In genomic region chr19:34985249-34986022, GRCh38 we compare ENCODE assay signal across 8 cellular contexts. TPM values are rescaled to one million over a fixed set of nuclear protein-coding genes. Genes with fewer than 3 reads are reported as not detected.
A peak's percentile ranks its signal among the peaks of the same experiment; 100 is the strongest.
DNase-seq lines count a peak whose midpoint lies in the region; ATAC-seq and TF ChIP-seq lines count a peak whose summit lies in the region.

No MANE protein-coding gene starts in this region.

- DNase-seq in GF-D8 (lab: John Stamatoyannopoulos, UW) (peak; percentile 69), WERI-Rb-1 (peak; percentile 57), sciatic nerve (ENCODE audit: low spot score) (no peak), NCI-H1417 (lab: John Stamatoyannopoulos, UW) (no peak), A172 (ENCODE audit: low spot score) (no peak), ACHN (no peak), NCI-H1105 treated with DMSO at 0.1 percent for 48 hours (lab: John Stamatoyannopoulos, UW) (no peak)

- no peak for TF ChIP-seq EP300 in gastroesophageal sphincter (IDR thresholded peaks at IDR 0.05)

- H3K27me3 ChIP-seq in WERI-Rb-1 (ENCODE audit: insufficient read depth, low read depth, severe bottlenecking) (no peaks in the 10 kb centered on the region), gastroesophageal sphincter (peaks cover 14% of the 10 kb centered on the region)

- peak; percentile 83 for ATAC-seq in gastroesophageal sphincter
- ATAC-seq in sciatic nerve = peak; percentile 79

- no peaks in the 10 kb centered on the region for H3K36me3 ChIP-seq in WERI-Rb-1
- H3K36me3 ChIP-seq in gastroesophageal sphincter = no peaks in the 10 kb centered on the region

- peaks cover 0 to 7% (median 0%) of the 10 kb centered on the region in 3 donors for H3K4me1 ChIP-seq in gastroesophageal sphincter

- H3K9me3 ChIP-seq in WERI-Rb-1 (ENCODE audit: severe bottlenecking) = no peaks in the 10 kb centered on the region
- no peaks in the 10 kb centered on the region for H3K9me3 ChIP-seq in gastroesophageal sphincter

- H3K4me3 ChIP-seq in WERI-Rb-1 (ENCODE audit: low read depth, low read length) (no peak overlapping the region), gastroesophageal sphincter (no peak overlapping the region)

- peak; percentile 56 for TF ChIP-seq CTCF in WERI-Rb-1 (IDR thresholded peaks at IDR 0.05; ENCODE audit: low read depth, low read length)
- no peak for TF ChIP-seq CTCF in gastroesophageal sphincter (IDR thresholded peaks at IDR 0.05)

- intact Hi-C loops in sciatic nerve (cut with DNase I) = no loop called here

- H3K27ac ChIP-seq in WERI-Rb-1 = peak overlapping the region; percentile 37
- H3K27ac ChIP-seq in gastroesophageal sphincter = peak overlapping the region in 2 of 4 donors; percentile 5

- in situ Hi-C loops in ACHN (cut with HindIII; ENCODE audit: low pct_ligation_motif_present, low pct_unique_long_range_greater_than_20kb, low sequenced_read_pairs) = no loop called here

- WGBS in gastroesophageal sphincter (ENCODE audit: low coverage in 1 of 2), 2 donors = 21 to 50% methylated on average over 1 to 7 of the region's 7 CpGs

- TF ChIP-seq POLR2A in gastroesophageal sphincter (IDR thresholded peaks at IDR 0.05) = no peak

RNA-seq across cellular contexts. Expression of gene GRAMD1A, which starts 14.7 kb away (rescaled TPM):
- 10 to 100 TPM; 22.0 to 40.0 (median 35.9) TPM for total RNA-seq in gastroesophageal sphincter
- total RNA-seq in sciatic nerve = 81.2 TPM
- total RNA-seq in A172 (2014; rRNA removed; shearing (Covaris generic)) = 20.2 and 26.9 TPM in 2 replicates

RNA-seq across cellular contexts. Expression of gene ZNF792, which starts 21.4 kb away (rescaled TPM):
- total RNA-seq in gastroesophageal sphincter = 10 to 100 TPM in 1 of 4 donors, 1 to 10 TPM in 3; 6.5 to 10.2 (median 7.3) TPM
- 9.0 TPM for total RNA-seq in sciatic nerve
- 1.1 and 1.5 TPM in 2 replicates for total RNA-seq in A172 (2014; rRNA removed; shearing (Covaris generic))

RNA-seq across cellular contexts. Expression of gene SCN1B, which starts 44.8 kb away (rescaled TPM):
- total RNA-seq in gastroesophageal sphincter = 10 to 100 TPM in 2 of 4 donors, 1 to 10 TPM in 2; 5.3 to 13.2 (median 9.5) TPM
- total RNA-seq in sciatic nerve = 13.8 TPM
- 8.5 and 10.8 TPM in 2 replicates for total RNA-seq in A172 (2014; rRNA removed; shearing (Covaris generic))

RNA-seq across cellular contexts. Expression of gene HPN, which starts 56.1 kb away (rescaled TPM):
- total RNA-seq in gastroesophageal sphincter (1 to 10 TPM in 1 of 4 donors, under 1 TPM in 2, not detected in 1; 0.17 to 1.2 (median 0.27) TPM), sciatic nerve (1.1 TPM)
- total RNA-seq in A172 (2014; rRNA removed; shearing (Covaris generic)) = not detected in 2 replicates

RNA-seq across cellular contexts. Expression of gene ZNF30, which starts 58.7 kb away (rescaled TPM):
- 1 to 10 TPM in 3 of 4 donors, under 1 TPM in 1; 0.94 to 2.8 (median 2.4) TPM for total RNA-seq in gastroesophageal sphincter
- 6.2 TPM for total RNA-seq in sciatic nerve
- total RNA-seq in A172 (2014; rRNA removed; shearing (Covaris generic)) = 1.3 and 2.8 TPM in 2 replicates

Comparison
In these comparisons a context has a peak if more than half of its experiments do, and no peak if none do; other contexts are left out.
1. DNase-seq: peak in GF-D8 (single experiment) and WERI-Rb-1 (single experiment); none in sciatic nerve (single experiment), NCI-H1417 (0 of 3), A172 (single experiment), ACHN (single experiment) and NCI-H1105 treated with DMSO at 0.1 percent for 48 hours (single experiment).